ENCODE assay signal across 1 cellular context in genomic region chr12:55738113-55739024, GRCh38.
A peak's percentile ranks its signal among the peaks of the same experiment; 100 is the strongest.
TF ChIP-seq lines count a peak whose summit lies in the region.

No MANE protein-coding gene starts in this region.

TF ChIP-seq in HCT116, 20 proteins besides CTCF, POLR2A, EP300 and RAD21:
- peak; percentile 42 for TF ChIP-seq POLR2AphosphoS5 (IDR thresholded peaks at IDR 0.05; ENCODE audit: low read depth, low read length)
- TF ChIP-seq SP1 (IDR thresholded peaks at IDR 0.05; ENCODE audit: low read depth), result no peak; the same call in 1 of the 2 replicates
- no peak for TF ChIP-seq ZFX (IDR thresholded peaks at IDR 0.05)
- TF ChIP-seq REST (IDR thresholded peaks at IDR 0.05; ENCODE audit: low read depth), result no peak
- TF ChIP-seq EZH2 (IDR thresholded peaks at IDR 0.05), result no peak
- TF ChIP-seq ELF1 (IDR thresholded peaks at IDR 0.05; ENCODE audit: borderline replicate concordance, low read depth), result no peak
- TF ChIP-seq JUND (IDR thresholded peaks at IDR 0.05), result no peak
